In the genomic region with DNA sequence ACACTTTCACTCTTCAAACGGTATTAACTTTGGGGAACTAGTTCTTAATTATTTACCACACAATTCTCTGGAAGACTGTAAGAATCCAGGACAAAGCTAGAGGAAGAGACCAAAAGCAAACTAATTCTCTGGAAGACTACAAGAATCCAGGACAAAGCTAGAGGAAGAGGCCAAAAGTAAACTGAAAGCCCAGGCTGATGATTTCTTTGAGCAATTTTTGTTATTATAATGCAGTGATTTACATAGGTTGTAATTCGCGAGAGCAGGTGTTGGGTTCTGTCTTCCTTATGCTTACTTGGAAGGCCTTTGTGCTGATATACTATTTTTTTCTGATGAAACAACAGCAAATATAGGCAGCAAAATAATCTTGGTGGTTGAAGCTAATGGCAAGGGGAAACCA, we compare ENCODE assay signal across 1 cellular context.
TF ChIP-seq lines count a peak whose summit lies in the region.

No MANE protein-coding gene starts in this region.

TF ChIP-seq in WTC11, 78 proteins besides CTCF, POLR2A, EP300 and RAD21 (continued from another document):
- TF ChIP-seq, protein P1, sequence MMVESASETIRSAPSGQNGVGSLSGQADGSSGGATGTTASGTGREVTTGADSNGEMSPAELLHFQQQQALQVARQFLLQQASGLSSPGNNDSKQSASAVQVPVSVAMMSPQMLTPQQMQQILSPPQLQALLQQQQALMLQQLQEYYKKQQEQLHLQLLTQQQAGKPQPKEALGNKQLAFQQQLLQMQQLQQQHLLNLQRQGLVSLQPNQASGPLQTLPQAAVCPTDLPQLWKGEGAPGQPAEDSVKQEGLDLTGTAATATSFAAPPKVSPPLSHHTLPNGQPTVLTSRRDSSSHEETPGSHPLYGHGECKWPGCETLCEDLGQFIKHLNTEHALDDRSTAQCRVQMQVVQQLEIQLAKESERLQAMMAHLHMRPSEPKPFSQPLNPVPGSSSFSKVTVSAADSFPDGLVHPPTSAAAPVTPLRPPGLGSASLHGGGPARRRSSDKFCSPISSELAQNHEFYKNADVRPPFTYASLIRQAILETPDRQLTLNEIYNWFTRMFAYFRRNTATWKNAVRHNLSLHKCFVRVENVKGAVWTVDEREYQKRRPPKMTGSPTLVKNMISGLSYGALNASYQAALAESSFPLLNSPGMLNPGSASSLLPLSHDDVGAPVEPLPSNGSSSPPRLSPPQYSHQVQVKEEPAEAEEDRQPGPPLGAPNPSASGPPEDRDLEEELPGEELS (CRISPR knock-in tag; IDR thresholded peaks at IDR 0.05): no peak
- TF ChIP-seq, protein P2, sequence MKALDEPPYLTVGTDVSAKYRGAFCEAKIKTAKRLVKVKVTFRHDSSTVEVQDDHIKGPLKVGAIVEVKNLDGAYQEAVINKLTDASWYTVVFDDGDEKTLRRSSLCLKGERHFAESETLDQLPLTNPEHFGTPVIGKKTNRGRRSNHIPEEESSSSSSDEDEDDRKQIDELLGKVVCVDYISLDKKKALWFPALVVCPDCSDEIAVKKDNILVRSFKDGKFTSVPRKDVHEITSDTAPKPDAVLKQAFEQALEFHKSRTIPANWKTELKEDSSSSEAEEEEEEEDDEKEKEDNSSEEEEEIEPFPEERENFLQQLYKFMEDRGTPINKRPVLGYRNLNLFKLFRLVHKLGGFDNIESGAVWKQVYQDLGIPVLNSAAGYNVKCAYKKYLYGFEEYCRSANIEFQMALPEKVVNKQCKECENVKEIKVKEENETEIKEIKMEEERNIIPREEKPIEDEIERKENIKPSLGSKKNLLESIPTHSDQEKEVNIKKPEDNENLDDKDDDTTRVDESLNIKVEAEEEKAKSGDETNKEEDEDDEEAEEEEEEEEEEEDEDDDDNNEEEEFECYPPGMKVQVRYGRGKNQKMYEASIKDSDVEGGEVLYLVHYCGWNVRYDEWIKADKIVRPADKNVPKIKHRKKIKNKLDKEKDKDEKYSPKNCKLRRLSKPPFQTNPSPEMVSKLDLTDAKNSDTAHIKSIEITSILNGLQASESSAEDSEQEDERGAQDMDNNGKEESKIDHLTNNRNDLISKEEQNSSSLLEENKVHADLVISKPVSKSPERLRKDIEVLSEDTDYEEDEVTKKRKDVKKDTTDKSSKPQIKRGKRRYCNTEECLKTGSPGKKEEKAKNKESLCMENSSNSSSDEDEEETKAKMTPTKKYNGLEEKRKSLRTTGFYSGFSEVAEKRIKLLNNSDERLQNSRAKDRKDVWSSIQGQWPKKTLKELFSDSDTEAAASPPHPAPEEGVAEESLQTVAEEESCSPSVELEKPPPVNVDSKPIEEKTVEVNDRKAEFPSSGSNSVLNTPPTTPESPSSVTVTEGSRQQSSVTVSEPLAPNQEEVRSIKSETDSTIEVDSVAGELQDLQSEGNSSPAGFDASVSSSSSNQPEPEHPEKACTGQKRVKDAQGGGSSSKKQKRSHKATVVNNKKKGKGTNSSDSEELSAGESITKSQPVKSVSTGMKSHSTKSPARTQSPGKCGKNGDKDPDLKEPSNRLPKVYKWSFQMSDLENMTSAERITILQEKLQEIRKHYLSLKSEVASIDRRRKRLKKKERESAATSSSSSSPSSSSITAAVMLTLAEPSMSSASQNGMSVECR (CRISPR knock-in tag; IDR thresholded peaks at IDR 0.05; ENCODE audit: borderline replicate concordance): no peak
- TF ChIP-seq, protein P3, sequence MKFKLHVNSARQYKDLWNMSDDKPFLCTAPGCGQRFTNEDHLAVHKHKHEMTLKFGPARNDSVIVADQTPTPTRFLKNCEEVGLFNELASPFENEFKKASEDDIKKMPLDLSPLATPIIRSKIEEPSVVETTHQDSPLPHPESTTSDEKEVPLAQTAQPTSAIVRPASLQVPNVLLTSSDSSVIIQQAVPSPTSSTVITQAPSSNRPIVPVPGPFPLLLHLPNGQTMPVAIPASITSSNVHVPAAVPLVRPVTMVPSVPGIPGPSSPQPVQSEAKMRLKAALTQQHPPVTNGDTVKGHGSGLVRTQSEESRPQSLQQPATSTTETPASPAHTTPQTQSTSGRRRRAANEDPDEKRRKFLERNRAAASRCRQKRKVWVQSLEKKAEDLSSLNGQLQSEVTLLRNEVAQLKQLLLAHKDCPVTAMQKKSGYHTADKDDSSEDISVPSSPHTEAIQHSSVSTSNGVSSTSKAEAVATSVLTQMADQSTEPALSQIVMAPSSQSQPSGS (CRISPR knock-in tag; IDR thresholded peaks at IDR 0.05; ENCODE audit: borderline replicate concordance, low read depth): no peak
- TF ChIP-seq TEAD1 (CRISPR knock-in tag; IDR thresholded peaks at IDR 0.05) (no peak), IRF2 (CRISPR knock-in tag; IDR thresholded peaks at IDR 0.05; ENCODE audit: borderline replicate concordance, low read depth) (no peak), HMGA2 (CRISPR knock-in tag; IDR thresholded peaks at IDR 0.05) (no peak), CBFB (CRISPR knock-in tag; IDR thresholded peaks at IDR 0.05; ENCODE audit: low read depth) (no peak), ZNF396 (CRISPR knock-in tag; IDR thresholded peaks at IDR 0.05; ENCODE audit: borderline replicate concordance) (no peak), ELF4 (CRISPR knock-in tag; IDR thresholded peaks at IDR 0.05; ENCODE audit: low read depth) (no peak), EMX1 (CRISPR knock-in tag; IDR thresholded peaks at IDR 0.05) (no peak)
- TF ChIP-seq, protein P4, sequence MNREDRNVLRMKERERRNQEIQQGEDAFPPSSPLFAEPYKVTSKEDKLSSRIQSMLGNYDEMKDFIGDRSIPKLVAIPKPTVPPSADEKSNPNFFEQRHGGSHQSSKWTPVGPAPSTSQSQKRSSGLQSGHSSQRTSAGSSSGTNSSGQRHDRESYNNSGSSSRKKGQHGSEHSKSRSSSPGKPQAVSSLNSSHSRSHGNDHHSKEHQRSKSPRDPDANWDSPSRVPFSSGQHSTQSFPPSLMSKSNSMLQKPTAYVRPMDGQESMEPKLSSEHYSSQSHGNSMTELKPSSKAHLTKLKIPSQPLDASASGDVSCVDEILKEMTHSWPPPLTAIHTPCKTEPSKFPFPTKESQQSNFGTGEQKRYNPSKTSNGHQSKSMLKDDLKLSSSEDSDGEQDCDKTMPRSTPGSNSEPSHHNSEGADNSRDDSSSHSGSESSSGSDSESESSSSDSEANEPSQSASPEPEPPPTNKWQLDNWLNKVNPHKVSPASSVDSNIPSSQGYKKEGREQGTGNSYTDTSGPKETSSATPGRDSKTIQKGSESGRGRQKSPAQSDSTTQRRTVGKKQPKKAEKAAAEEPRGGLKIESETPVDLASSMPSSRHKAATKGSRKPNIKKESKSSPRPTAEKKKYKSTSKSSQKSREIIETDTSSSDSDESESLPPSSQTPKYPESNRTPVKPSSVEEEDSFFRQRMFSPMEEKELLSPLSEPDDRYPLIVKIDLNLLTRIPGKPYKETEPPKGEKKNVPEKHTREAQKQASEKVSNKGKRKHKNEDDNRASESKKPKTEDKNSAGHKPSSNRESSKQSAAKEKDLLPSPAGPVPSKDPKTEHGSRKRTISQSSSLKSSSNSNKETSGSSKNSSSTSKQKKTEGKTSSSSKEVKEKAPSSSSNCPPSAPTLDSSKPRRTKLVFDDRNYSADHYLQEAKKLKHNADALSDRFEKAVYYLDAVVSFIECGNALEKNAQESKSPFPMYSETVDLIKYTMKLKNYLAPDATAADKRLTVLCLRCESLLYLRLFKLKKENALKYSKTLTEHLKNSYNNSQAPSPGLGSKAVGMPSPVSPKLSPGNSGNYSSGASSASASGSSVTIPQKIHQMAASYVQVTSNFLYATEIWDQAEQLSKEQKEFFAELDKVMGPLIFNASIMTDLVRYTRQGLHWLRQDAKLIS (CRISPR knock-in tag; IDR thresholded peaks at IDR 0.05; ENCODE audit: borderline replicate concordance): no peak
- TF ChIP-seq, protein P5, sequence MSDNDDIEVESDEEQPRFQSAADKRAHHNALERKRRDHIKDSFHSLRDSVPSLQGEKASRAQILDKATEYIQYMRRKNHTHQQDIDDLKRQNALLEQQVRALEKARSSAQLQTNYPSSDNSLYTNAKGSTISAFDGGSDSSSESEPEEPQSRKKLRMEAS (CRISPR knock-in tag; IDR thresholded peaks at IDR 0.05): no peak
TF ChIP-seq in WTC11: peak in this region for 0.
